30 cellular contexts compared by ENCODE assay signal in the genomic region with DNA sequence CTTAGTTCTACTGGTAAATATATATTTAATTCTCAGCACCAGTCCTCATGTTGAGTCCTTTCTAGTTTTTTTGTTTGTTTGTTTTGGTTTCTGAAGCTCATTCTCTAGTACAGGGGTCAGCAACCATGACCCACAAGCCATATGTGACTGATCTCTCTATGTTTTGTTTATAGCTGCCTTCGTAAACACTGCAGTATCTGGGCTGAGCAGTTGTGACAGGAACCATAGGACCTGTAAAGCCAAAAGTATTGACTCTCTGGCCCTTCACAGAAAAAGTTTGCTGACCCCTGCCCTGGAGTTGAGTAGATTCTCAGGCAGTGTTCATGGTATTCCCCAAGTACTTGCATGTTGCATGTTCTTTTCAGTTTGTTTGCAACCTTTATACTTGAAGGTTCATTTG. TPM values are rescaled to one million over a fixed set of nuclear protein-coding genes. Genes with fewer than 3 reads are reported as not detected.
A peak's percentile ranks its signal among the peaks of the same experiment; 100 is the strongest.
DNase-seq lines count a peak whose midpoint lies in the region; ATAC-seq and TF ChIP-seq lines count a peak whose summit lies in the region.
"Had no signal": no experiment of that assay in that cellular context is flagged by ENCODE, and none has a peak within 500 bp of the region (broad histone marks: within the 10 kb centered on the region; RNA-seq: fewer than 3 reads in every experiment).

No MANE protein-coding gene starts in this region.

- H3K9me3 ChIP-seq in cardiac muscle cell (ENCODE audit: low read depth) = no peaks in the 10 kb centered on the region
- H3K9me3 ChIP-seq in right cardiac atrium (ENCODE audit: control insufficient read depth, low read length) = no peaks in the 10 kb centered on the region
- H3K9me3 ChIP-seq in adipocyte (ENCODE audit: control insufficient read depth, low read length) = no peaks in the 10 kb centered on the region
- H3K9me3 ChIP-seq in left lung = peaks cover 0 to 4% of the 10 kb centered on the region in 2 donors
- H3K9me3 ChIP-seq: HAP-1, lower lobe of right lung, mucosa of descending colon, ovary, testis, uterus had no signal

- H3K9ac ChIP-seq in adipocyte (ENCODE audit: low read length) = peak overlapping the region; percentile 31

- 84% methylated on average over 1 of the region's 1 CpG for WGBS in right cardiac atrium

- peaks cover 9% of the 10 kb centered on the region for H3K4me1 ChIP-seq in cardiac muscle cell (ENCODE audit: low read depth)
- no peaks in the 10 kb centered on the region for H3K4me1 ChIP-seq in right cardiac atrium (ENCODE audit: control insufficient read depth, insufficient read depth, low read length)
- H3K4me1 ChIP-seq in adipocyte (ENCODE audit: control insufficient read depth, insufficient read depth, low read length) = peaks cover 11% of the 10 kb centered on the region
- H3K4me1 ChIP-seq in left lung = peaks cover 0 to 2% of the 10 kb centered on the region in 2 donors
- H3K4me1 ChIP-seq: lower lobe of right lung, testis, uterus had no signal

- TF ChIP-seq CTCF in cardiac muscle cell (IDR thresholded peaks at IDR 0.05; ENCODE audit: low read depth, low read length) (no peak), left lung (IDR thresholded peaks at IDR 0.05) (no peak)

- H3K4me3 ChIP-seq in cardiac muscle cell (no peak overlapping the region), right cardiac atrium (ENCODE audit: low read length) (no peak overlapping the region), adipocyte (ENCODE audit: low read length) (no peak overlapping the region), left lung (no peak overlapping the region)
- H3K4me3 ChIP-seq: HAP-1, heart right ventricle, lower lobe of right lung, mucosa of descending colon, ovary, testis, uterus had no signal

- DNase-seq in cardiac muscle cell (ENCODE audit: low read depth in 1 of 2, low spot score in 1 of 2) (no peak), right cardiac atrium (no peak), adipocyte (ENCODE audit: low read depth) (no peak), left lobe of liver (ENCODE audit: low spot score) (no peak), T-helper 1 cell (no peak), left lung (no peak), A172 (ENCODE audit: low spot score) (no peak)
- DNase-seq: activated B cell treated with CpG ODN at 0.5 μM for 24 hours; activated CD4-positive, alpha-beta T cell treated with anti-CD3 and anti-CD28 coated beads, Interleukin-2, amount 50 U/mL, for 48 hours; activated naive CD4-positive, alpha-beta T cell; activated naive CD8-positive, alpha-beta T cell treated with anti-CD3 and anti-CD28 coated beads, Interleukin-2, amount 50 U/mL, for 24 hours; central memory CD4-positive, alpha-beta T cell; DMS153; endodermal cell; heart right ventricle; lower lobe of right lung; mucosa of descending colon; natural killer cell; NCI-H345; ovary; SIG-M5; small intestine; stimulated activated CD4-positive, alpha-beta T cell treated with anti-CD3 and anti-CD28 coated beads, Interleukin-1b, Interleukin-23, amount 100 ng/mL, for 48 hours; testis; uterus had no signal

- H3K36me3 ChIP-seq in cardiac muscle cell = no peaks in the 10 kb centered on the region
- H3K36me3 ChIP-seq in adipocyte (ENCODE audit: control insufficient read depth, insufficient read depth, low read length, severe bottlenecking) = no peaks in the 10 kb centered on the region
- H3K36me3 ChIP-seq in left lung = no peaks in the 10 kb centered on the region
- H3K36me3 ChIP-seq: lower lobe of right lung, ovary, uterus had no signal

- H3K27ac ChIP-seq in cardiac muscle cell (peak overlapping the region; percentile 42), right cardiac atrium (ENCODE audit: low read length) (no peak overlapping the region), left lung (no peak overlapping the region)
- H3K27ac ChIP-seq: heart right ventricle, lower lobe of right lung, ovary, testis, uterus had no signal

- no peak for ATAC-seq in right cardiac atrium
- peak; percentile 52 for ATAC-seq in left lobe of liver
- ATAC-seq in left lung = no peak
- no peak for ATAC-seq in GM19035 (IDR thresholded peaks at IDR 0.05; ENCODE audit: unreplicated experiment)
- ATAC-seq: activated naive CD8-positive, alpha-beta T cell treated with anti-CD3 and anti-CD28 coated beads, Interleukin-2, amount 50 U/mL, for 24 hours had no signal

- H3K27me3 ChIP-seq in cardiac muscle cell (no peaks in the 10 kb centered on the region), right cardiac atrium (ENCODE audit: control insufficient read depth, insufficient read depth) (no peaks in the 10 kb centered on the region), adipocyte (replicated peaks; ENCODE audit: control insufficient read depth, insufficient read depth, low read length) (no peaks in the 10 kb centered on the region), left lung (no peaks in the 10 kb centered on the region)
- H3K27me3 ChIP-seq: heart right ventricle, ovary, testis, uterus had no signal

- intact Hi-C loops in right cardiac atrium (cut with DNase I) = loop anchor here in 1 of 4 donors (10.0 kb wide), 1 partner anchor 588 kb away; no protein-coding TSS in a partner anchor
- intact Hi-C loops in left lung (cut with DNase I) = no loop called here

RNA-seq across cellular contexts. Expression of gene NET1, which starts 20.8 kb away (rescaled TPM):
- 25.5 and 29.5 TPM in 2 replicates for total RNA-seq in cardiac muscle cell
- polyA plus RNA-seq in cardiac muscle cell = 20.0 and 36.0 TPM in 2 replicates
- total RNA-seq in right cardiac atrium = 10 to 100 TPM; 16.2 to 26.6 (median 20.8) TPM
- polyA plus RNA-seq in right cardiac atrium = 6.7 TPM
- total RNA-seq in left lobe of liver = 58.9 TPM
- total RNA-seq in left lung = 10 to 100 TPM; 36.3 to 45.2 TPM
- total RNA-seq in A172 (2014; rRNA removed; shearing (Covaris generic)) = 40.8 and 52.1 TPM in 2 replicates

RNA-seq across cellular contexts. Expression of gene TUBAL3, which starts 28.6 kb away (rescaled TPM):
- not detected in 2 replicates for total RNA-seq in cardiac muscle cell
- not detected in 2 replicates for polyA plus RNA-seq in cardiac muscle cell
- 1 to 10 TPM in 3 of 4 donors, under 1 TPM in 1; 0.66 to 1.7 (median 1.0) TPM for total RNA-seq in right cardiac atrium
- 0.43 TPM for polyA plus RNA-seq in right cardiac atrium
- not detected for total RNA-seq in left lobe of liver
- total RNA-seq in left lung = not detected
- not detected in 2 replicates for total RNA-seq in A172 (2014; rRNA removed; shearing (Covaris generic))
- total RNA-seq: activated B cell treated with CpG ODN at 0.5 μM for 24 hours, endodermal cell, frontal cortex, G401, lower lobe of right lung, natural killer cell, uterus had no signal
- polyA plus RNA-seq: BJ, ovary had no signal
